In the genomic region with DNA sequence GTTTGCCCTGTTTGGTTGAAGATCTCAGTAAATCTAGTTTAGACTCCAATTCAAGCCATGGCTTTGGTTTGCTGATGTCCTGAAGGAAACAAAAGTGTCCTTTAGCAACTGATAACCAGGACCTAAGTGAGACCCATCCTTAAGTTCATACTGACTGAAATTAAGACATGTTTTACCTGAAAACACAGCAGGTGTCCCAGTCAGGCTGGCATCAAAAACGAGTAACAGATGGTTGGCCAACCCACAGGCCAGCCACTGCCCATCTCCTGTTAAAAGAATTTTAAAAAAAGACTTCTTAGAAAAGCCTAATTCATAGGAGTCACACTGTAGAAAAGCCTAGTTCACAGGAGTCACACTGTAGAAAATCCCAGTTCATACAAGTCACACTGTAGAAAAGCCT, we compare ENCODE assay signal across 35 cellular contexts.
"Had no signal": no experiment of that assay in that cellular context is flagged by ENCODE, and none has a peak within 500 bp of the region (broad histone marks: within the 10 kb centered on the region; RNA-seq: fewer than 3 reads in every experiment).

No MANE protein-coding gene starts in this region.

- H3K4me3 ChIP-seq: adrenal gland, body of pancreas, breast epithelium had no signal

- H3K27me3 ChIP-seq: adrenal gland, body of pancreas, brain microvascular endothelial cell, breast epithelium had no signal

- H3K4me1 ChIP-seq: adrenal gland, body of pancreas, breast epithelium had no signal

- H3K36me3 ChIP-seq: adrenal gland, brain microvascular endothelial cell, breast epithelium had no signal

- H3K9me3 ChIP-seq: adrenal gland, body of pancreas, breast epithelium had no signal

- H3K27ac ChIP-seq: adrenal gland, body of pancreas, brain microvascular endothelial cell, breast epithelium, VCaP had no signal

- FAIRE-seq: astrocyte, TTC549 had no signal

- ATAC-seq: activated CD8-positive, alpha-beta T cell treated with anti-CD3 and anti-CD28 coated beads for 36 hours; activated naive CD4-positive, alpha-beta T cell treated with anti-CD3 and anti-CD28 coated beads, Interleukin-2, amount 50 U/mL, for 72 hours; activated T-cell treated with anti-CD3 and anti-CD28 coated beads, Interleukin-2, amount 50 U/mL, for 4 hours; activated T-cell treated with anti-CD3 and anti-CD28 coated beads, Interleukin-2, amount 50 U/mL, for 72 hours; activated T-helper 17 cell treated with anti-CD3 and anti-CD28 coated beads, Interleukin-2, amount 50 U/mL, for 72 hours; body of pancreas had no signal

- DNase-seq: activated B cell treated with CpG ODN at 0.5 μM for 24 hours; activated CD4-positive, alpha-beta memory T cell treated with anti-CD3 and anti-CD28 coated beads for 36 hours; activated CD4-positive, alpha-beta T cell treated with anti-CD3 and anti-CD28 coated beads for 4 hours; activated CD4-positive, alpha-beta T cell treated with anti-CD3 and anti-CD28 coated beads, Interleukin-2, amount 10 ng/mL, durations not matched to agents 24 days and 14 days; activated CD4-positive, alpha-beta T cell treated with anti-CD3 and anti-CD28 coated beads, Interleukin-2, amount 50 U/mL, for 1 hour; activated CD4-positive, alpha-beta T cell treated with anti-CD3 and anti-CD28 coated beads, Interleukin-2, amount 50 U/mL, for 4 hours; activated CD4-positive, CD25-positive, alpha-beta regulatory T cell treated with anti-CD3 and anti-CD28 coated beads, Interleukin-2, amount 50 U/mL, for 72 hours; activated CD8-positive, alpha-beta memory T cell treated with anti-CD3 and anti-CD28 coated beads, Interleukin-2, amount 50 U/mL, for 4 hours; activated CD8-positive, alpha-beta T cell treated with anti-CD3 and anti-CD28 coated beads for 36 hours; activated effector memory CD4-positive, alpha-beta T cell treated with anti-CD3 and anti-CD28 coated beads, Interleukin-2, amount 50 U/mL, for 16 hours; activated gamma-delta T cell treated with Interleukin-2 at 50 U/mL for 16 hours; activated naive CD4-positive, alpha-beta T cell; activated naive CD4-positive, alpha-beta T cell treated with anti-CD3 and anti-CD28 coated beads for 36 hours; activated naive CD4-positive, alpha-beta T cell treated with anti-CD3 and anti-CD28 coated beads, Interleukin-2, amount 50 U/mL, for 16 hours; activated naive CD8-positive, alpha-beta T cell treated with anti-CD3 and anti-CD28 coated beads for 36 hours; activated T-cell treated with anti-CD3 and anti-CD28 coated beads for 4 hours; activated T-cell treated with anti-CD3 and anti-CD28 coated beads, Interleukin-2, amount 50 U/mL, for 1 hour; activated T-cell treated with anti-CD3 and anti-CD28 coated beads, Interleukin-2, amount 50 U/mL, for 4 hours; activated T-cell treated with anti-CD3 and anti-CD28 coated beads, Interleukin-2, amount 50 U/mL, for 72 hours; adrenal gland; amniotic stem cell; aorta; body of pancreas; brain microvascular endothelial cell; central memory CD4-positive, alpha-beta T cell; cerebellar nuclear complex; T-helper 1 cell; T-helper 2 cell; T-helper 9 cell had no signal
